2 cellular contexts compared by ENCODE assay signal in genomic region chr11:118243161-118243560, GRCh38.
TF ChIP-seq lines count a peak whose summit lies in the region.

No MANE protein-coding gene starts in this region.

TF ChIP-seq in HepG2, 621 proteins besides CTCF, POLR2A, EP300 and RAD21:
- no peak for TF ChIP-seq U2AF1 (optimal IDR thresholded peaks at IDR 0.05; ENCODE audit: low read depth, low read length)
- TF ChIP-seq HCFC1 (IDR thresholded peaks at IDR 0.05; ENCODE audit: low read depth, low read length): no peak
TF ChIP-seq in HepG2: peak in this region for 0.

TF ChIP-seq in SK-N-SH, 30 proteins besides CTCF, POLR2A, EP300 and RAD21:
- TF ChIP-seq, protein P1, sequence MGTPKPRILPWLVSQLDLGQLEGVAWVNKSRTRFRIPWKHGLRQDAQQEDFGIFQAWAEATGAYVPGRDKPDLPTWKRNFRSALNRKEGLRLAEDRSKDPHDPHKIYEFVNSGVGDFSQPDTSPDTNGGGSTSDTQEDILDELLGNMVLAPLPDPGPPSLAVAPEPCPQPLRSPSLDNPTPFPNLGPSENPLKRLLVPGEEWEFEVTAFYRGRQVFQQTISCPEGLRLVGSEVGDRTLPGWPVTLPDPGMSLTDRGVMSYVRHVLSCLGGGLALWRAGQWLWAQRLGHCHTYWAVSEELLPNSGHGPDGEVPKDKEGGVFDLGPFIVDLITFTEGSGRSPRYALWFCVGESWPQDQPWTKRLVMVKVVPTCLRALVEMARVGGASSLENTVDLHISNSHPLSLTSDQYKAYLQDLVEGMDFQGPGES (IDR thresholded peaks at IDR 0.05; ENCODE audit: low read depth, low read length): no peak
- no peak for TF ChIP-seq TAF1 (IDR thresholded peaks at IDR 0.05; ENCODE audit: borderline replicate concordance, low read depth, low read length)
- TF ChIP-seq NRF1 (IDR thresholded peaks at IDR 0.05; ENCODE audit: low read depth, low read length): no peak
